ENCODE assay signal across 20 cellular contexts in the genomic region with DNA sequence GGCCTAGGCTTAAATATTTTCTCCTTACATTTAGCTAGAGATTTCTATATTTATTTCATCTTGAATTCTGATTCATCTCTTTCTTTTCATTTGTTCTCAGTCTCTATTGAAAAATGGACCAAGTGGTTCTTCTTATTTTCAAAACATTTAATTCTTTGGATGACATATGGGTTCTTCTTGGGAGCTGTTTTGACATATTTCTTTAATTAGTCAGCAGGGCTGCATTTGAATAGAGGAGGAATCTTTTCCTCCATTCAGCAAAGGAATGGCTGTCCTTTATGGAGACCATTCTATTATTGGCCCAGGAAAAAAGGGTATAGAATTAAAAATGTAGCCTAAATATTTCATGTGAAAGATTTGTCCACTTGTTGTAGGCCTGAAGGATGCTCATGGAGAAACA.
DNase-seq lines count a peak whose midpoint lies in the region; ATAC-seq and TF ChIP-seq lines count a peak whose summit lies in the region.
"Had no signal": no experiment of that assay in that cellular context is flagged by ENCODE, and none has a peak within 500 bp of the region (broad histone marks: within the 10 kb centered on the region; RNA-seq: fewer than 3 reads in every experiment).

No MANE protein-coding gene starts in this region.

- POLR2A ChIA-PET in PC-3 (lab: Charles Lee; ENCODE audit: unreplicated experiment), result no interaction called here

- DNase-seq in AG10803 (ENCODE audit: low read depth) (peak; percentile 54), HCEC 1CT (peak; percentile 54), amniotic epithelial cell (ENCODE audit: low read depth) (peak; percentile 14), hepatic stellate cell (ENCODE audit: low spot score) (peak; percentile 14), UCSD-AML1 (lab: John Stamatoyannopoulos, UW; ENCODE audit: unreplicated experiment) (no peak), PC-3 (no peak)
- no peak for DNase-seq in natural killer cell treated with Interleukin-12 subunit alpha and Interleukin-12 subunit beta and Interleukin-15 and Interleukin-18, amount 100 ng/mL, for 72 hours (ENCODE audit: low spot score)
- DNase-seq: activated CD4-positive, alpha-beta T cell treated with anti-CD3 and anti-CD28 coated beads for 4 hours; Calu3; heart right ventricle; NCI-H1092; NCI-H187 treated with DMSO at 0.1 percent for 48 hours; Right ventricle myocardium superior; sigmoid colon had no signal

- no peaks in the 10 kb centered on the region for H3K9me3 ChIP-seq in PC-3 (ENCODE audit: low read length)
- H3K9me3 ChIP-seq: HAP-1, heart right ventricle, sigmoid colon had no signal

- no peaks in the 10 kb centered on the region for H3K27me3 Mint-ChIP-seq in natural killer cell treated with Interleukin-12 subunit alpha and Interleukin-12 subunit beta and Interleukin-15 and Interleukin-18, amount 100 ng/mL, for 72 hours
- H3K27me3 Mint-ChIP-seq: activated naive CD8-positive, alpha-beta T cell; progenitor cell of endocrine pancreas had no signal

- TF ChIP-seq CTCF in AG10803 (conservative IDR thresholded peaks at IDR 0.05; ENCODE audit: low read length), result no peak
- TF ChIP-seq CTCF in PC-3 (conservative IDR thresholded peaks at IDR 0.05; ENCODE audit: low read depth, low read length), result no peak

- no peak overlapping the region for H3K4me2 ChIP-seq in PC-3 (ENCODE audit: low read length)

- no peaks in the 10 kb centered on the region for H3F3A ChIP-seq in PC-3 (ENCODE audit: low read length, unreplicated experiment)

- H3K36me3 ChIP-seq in PC-3 (ENCODE audit: low read depth, low read length), result no peaks in the 10 kb centered on the region
- H3K36me3 ChIP-seq: HAP-1, heart right ventricle, sigmoid colon had no signal

- no peak overlapping the region for H3K9ac ChIP-seq in PC-3 (ENCODE audit: low read length)

- H3K79me2 ChIP-seq in PC-3 (ENCODE audit: low read length), result no peaks in the 10 kb centered on the region

- no peaks in the 10 kb centered on the region for H4K20me1 ChIP-seq in PC-3 (ENCODE audit: low read length)

- H3K27ac Mint-ChIP-seq in natural killer cell treated with Interleukin-12 subunit alpha and Interleukin-12 subunit beta and Interleukin-15 and Interleukin-18, amount 100 ng/mL, for 72 hours, result no peak overlapping the region
- H3K27ac Mint-ChIP-seq: activated naive CD8-positive, alpha-beta T cell had no signal

- CTCF ChIA-PET in PC-3 (lab: Charles Lee), result no interaction called here

- H3K27me3 ChIP-seq in PC-3 (ENCODE audit: low read length), result no peaks in the 10 kb centered on the region
- H3K27me3 ChIP-seq: heart right ventricle, sigmoid colon had no signal

- H3K36me3 Mint-ChIP-seq in natural killer cell treated with Interleukin-12 subunit alpha and Interleukin-12 subunit beta and Interleukin-15 and Interleukin-18, amount 100 ng/mL, for 72 hours, result no peaks in the 10 kb centered on the region

- intact Hi-C loops in PC-3 (cut with micrococcal nuclease), result loop anchor here (5.0 kb wide), 1 partner anchor 196 kb away; the partner anchor contains the start of gene ATG10

- no peak overlapping the region for H2AFZ ChIP-seq in PC-3 (ENCODE audit: low read length)

- H3K9me3 Mint-ChIP-seq in natural killer cell treated with Interleukin-12 subunit alpha and Interleukin-12 subunit beta and Interleukin-15 and Interleukin-18, amount 100 ng/mL, for 72 hours, result no peaks in the 10 kb centered on the region

- no peak overlapping the region for H3K27ac ChIP-seq in PC-3 (ENCODE audit: low read length)
- H3K27ac ChIP-seq: C4-2B, heart right ventricle had no signal

- H3K9me2 ChIP-seq in PC-3 (replicated peaks; ENCODE audit: low read length), result no peaks in the 10 kb centered on the region

- peaks cover 25% of the 10 kb centered on the region for H3K4me1 ChIP-seq in PC-3 (ENCODE audit: insufficient read depth, low read length)

- H3K4me1 Mint-ChIP-seq in natural killer cell treated with Interleukin-12 subunit alpha and Interleukin-12 subunit beta and Interleukin-15 and Interleukin-18, amount 100 ng/mL, for 72 hours (ENCODE audit: low read depth in 2 of 2), result no peaks in the 10 kb centered on the region

- BruUV-seq in PC-3 (replicated peaks; lab: Mats Ljungman, UMichigan), result no TSS peak

- H3K4me3 Mint-ChIP-seq in natural killer cell treated with Interleukin-12 subunit alpha and Interleukin-12 subunit beta and Interleukin-15 and Interleukin-18, amount 100 ng/mL, for 72 hours, result no peak overlapping the region
- H3K4me3 Mint-ChIP-seq: activated naive CD8-positive, alpha-beta T cell had no signal

- H3K4me3 ChIP-seq in AG10803 (ENCODE audit: low read length), result no peak overlapping the region
- no peak overlapping the region for H3K4me3 ChIP-seq in PC-3 (ENCODE audit: low read length)
- H3K4me3 ChIP-seq: HAP-1, heart right ventricle, K562, sigmoid colon had no signal

- no peak for ATAC-seq in GM18907 (IDR thresholded peaks at IDR 0.05; ENCODE audit: unreplicated experiment)
- ATAC-seq in PC-3, result no peak
- ATAC-seq in natural killer cell treated with Interleukin-12 subunit alpha and Interleukin-12 subunit beta and Interleukin-15 and Interleukin-18, amount 100 ng/mL, for 72 hours, result no peak
- ATAC-seq: heart right ventricle, K562 had no signal

Comparison
In these comparisons a context has a peak if more than half of its experiments do, and no peak if none do; other contexts are left out.
1. DNase-seq: peak in AG10803 (single experiment), HCEC 1CT (single experiment), amniotic epithelial cell (single experiment) and hepatic stellate cell (single experiment); none in UCSD-AML1 (single experiment), PC-3 (single experiment) and natural killer cell treated with Interleukin-12 subunit alpha and Interleukin-12 subunit beta and Interleukin-15 and Interleukin-18, amount 100 ng/mL, for 72 hours (single experiment).